8 cellular contexts compared by ENCODE assay signal in the genomic region with DNA sequence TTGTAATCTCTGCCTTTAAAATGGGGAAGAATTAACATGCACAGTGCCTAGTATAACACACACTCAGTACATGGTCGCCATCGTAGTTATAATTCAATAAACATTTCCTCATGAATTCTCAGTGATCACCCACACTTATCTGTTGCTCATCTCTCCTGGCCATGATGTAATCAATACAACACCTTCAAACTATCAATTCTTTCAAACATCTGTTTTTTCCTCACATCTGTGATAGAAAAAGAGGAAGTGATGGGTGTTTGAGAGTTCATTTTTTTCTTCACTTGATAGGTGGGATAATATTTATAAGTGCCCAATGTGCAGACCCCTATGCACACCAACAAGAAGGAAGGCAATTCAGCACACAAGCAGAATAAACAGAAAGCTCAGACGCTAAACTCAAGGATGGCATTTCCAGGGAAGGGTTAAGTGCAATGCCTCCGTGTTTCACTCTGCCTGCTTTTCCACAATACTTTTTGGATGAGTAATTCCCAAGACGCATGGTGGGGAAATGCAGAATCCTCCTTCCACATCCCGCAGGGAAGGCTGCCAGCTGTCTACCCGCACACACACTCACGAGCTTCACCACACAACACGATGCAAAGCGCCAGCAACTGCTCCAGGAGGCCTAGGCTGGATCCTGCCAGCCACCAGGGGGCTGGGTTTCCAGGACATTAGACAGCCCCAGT.
DNase-seq lines count a peak whose midpoint lies in the region; ATAC-seq and TF ChIP-seq lines count a peak whose summit lies in the region.

No MANE protein-coding gene starts in this region.

- ATAC-seq in left colon (peak; percentile 49), GM19455 (IDR thresholded peaks at IDR 0.05; ENCODE audit: unreplicated experiment) (no peak), HG03460 (IDR thresholded peaks at IDR 0.05; ENCODE audit: unreplicated experiment) (no peak)

- H3K9me2 ChIP-seq in Karpas-422 (replicated peaks; ENCODE audit: insufficient read depth, low read length) = no peaks in the 10 kb centered on the region

- no peaks in the 10 kb centered on the region for H3K27me3 ChIP-seq in Karpas-422 (ENCODE audit: low read length)
- no peaks in the 10 kb centered on the region for H3K27me3 ChIP-seq in brain microvascular endothelial cell (replicated peaks)
- no peaks in the 10 kb centered on the region for H3K27me3 ChIP-seq in tibial artery

- H4K20me1 ChIP-seq in Karpas-422 (ENCODE audit: insufficient read depth, low read depth, low read length) = no peaks in the 10 kb centered on the region

- intact Hi-C loops in left colon (cut with DNase I, micrococcal nuclease) = loop anchor here (5.0 to 10.0 kb wide), 3 partner anchors 66 to 626 kb away; no protein-coding TSS in a partner anchor
- intact Hi-C loops in tibial artery (cut with DNase I; ENCODE audit: low total_unique reads) = loop anchor here (5.0 to 10.0 kb wide), 3 partner anchors 69 to 626 kb away; no protein-coding TSS in a partner anchor

- no peak overlapping the region for H3K4me3 ChIP-seq in Karpas-422 (ENCODE audit: low read length)
- H3K4me3 ChIP-seq in brain microvascular endothelial cell (ENCODE audit: low read depth, low read length) = no peak overlapping the region
- no peak overlapping the region for H3K4me3 ChIP-seq in tibial artery

- peak; percentile 94 for DNase-seq in AG20443 (ENCODE audit: low spot score)
- peak; percentile 57 for DNase-seq in Karpas-422
- peak; percentile 97 for DNase-seq in brain microvascular endothelial cell
- DNase-seq in left colon = peak; percentile 52 to 73
- DNase-seq in tibial artery = peak; percentile 85 to 89
- DNase-seq in middle frontal gyrus (ENCODE audit: extremely low spot score, low spot score) = no peak

- peak; percentile 89 for TF ChIP-seq CTCF in brain microvascular endothelial cell (IDR thresholded peaks at IDR 0.05; ENCODE audit: low read depth, low read length, missing control alignments)
- peak; percentile 35 to 41 for TF ChIP-seq CTCF in tibial artery (IDR thresholded peaks at IDR 0.05)

- no peak overlapping the region for H2AFZ ChIP-seq in Karpas-422 (ENCODE audit: low read length)

- no peak overlapping the region for H3K27ac ChIP-seq in Karpas-422 (ENCODE audit: low read length)
- H3K27ac ChIP-seq in brain microvascular endothelial cell = peak overlapping the region; percentile 56
- peak overlapping the region in 1 of 2 donors; percentile 37 for H3K27ac ChIP-seq in tibial artery

- H3K9ac ChIP-seq in Karpas-422 (ENCODE audit: low read length) = no peak overlapping the region

- in situ Hi-C loops in brain microvascular endothelial cell (cut with HindIII; ENCODE audit: low pct_ligation_motif_present, low sequenced_read_pairs) = no loop called here

- H3K4me1 ChIP-seq in Karpas-422 (ENCODE audit: low read length) = peaks cover 18% of the 10 kb centered on the region
- peaks cover 0 to 62% (median 45%) of the 10 kb centered on the region in 4 donors for H3K4me1 ChIP-seq in tibial artery

- no peaks in the 10 kb centered on the region for H3K36me3 ChIP-seq in Karpas-422 (ENCODE audit: insufficient read depth, low read length)
- no peaks in the 10 kb centered on the region for H3K36me3 ChIP-seq in brain microvascular endothelial cell (replicated peaks)
- H3K36me3 ChIP-seq in tibial artery = no peaks in the 10 kb centered on the region

- no peak overlapping the region for H3K4me2 ChIP-seq in Karpas-422 (ENCODE audit: low read depth, low read length, poor library complexity, severe bottlenecking)

- H3K9me3 ChIP-seq in Karpas-422 (ENCODE audit: low read length) (no peaks in the 10 kb centered on the region), tibial artery (no peaks in the 10 kb centered on the region)

- no peaks in the 10 kb centered on the region for H3K79me2 ChIP-seq in Karpas-422 (ENCODE audit: low read length)
